In the genomic region with DNA sequence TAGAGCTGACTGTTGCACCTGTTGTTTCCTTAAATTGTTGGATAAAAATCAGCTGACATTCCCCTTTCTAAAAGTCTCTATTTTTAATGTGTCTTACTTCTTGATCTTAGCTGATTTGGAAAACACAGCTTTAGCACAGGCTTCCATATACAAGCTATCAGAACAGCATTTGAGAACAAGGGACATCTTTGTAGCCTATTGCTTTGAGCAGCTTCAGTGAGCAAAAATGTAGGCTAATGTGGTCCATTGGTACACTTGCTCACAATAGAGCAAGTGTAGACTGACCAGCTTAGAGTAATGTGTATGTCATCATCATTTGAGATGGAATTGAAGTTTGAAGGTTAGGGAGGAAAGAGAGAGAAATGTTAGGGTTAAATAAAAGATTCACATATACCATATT, we compare ENCODE assay signal across 27 cellular contexts.
"Had no signal": no experiment of that assay in that cellular context is flagged by ENCODE, and none has a peak within 500 bp of the region (broad histone marks: within the 10 kb centered on the region; RNA-seq: fewer than 3 reads in every experiment).

No MANE protein-coding gene starts in this region.

- H3K4me1 ChIP-seq: uterus had no signal

- H3K9me3 ChIP-seq: gastrocnemius medialis, pancreas, psoas muscle, thyroid gland, upper lobe of left lung, uterus had no signal

- DNase-seq: central memory CD4-positive, alpha-beta T cell; cortex of kidney; effector memory CD4-positive, alpha-beta T cell; gastrocnemius medialis; glutamatergic neuron; immature natural killer cell; kidney; left colon; left ventricle myocardium superior; mesendoderm; occipital lobe; pancreas; psoas muscle; retina; stimulated activated CD4-positive, alpha-beta T cell treated with anti-CD3 and anti-CD28 coated beads, Interleukin-2, amount 100 ng/mL, for 24 hours; stimulated activated CD4-positive, alpha-beta T cell treated with anti-CD3 and anti-CD28 coated beads, Interleukin-4, amount 100 ng/mL, for 4 hours; stimulated activated naive B cell treated with anti-CD40 and anti-IgM and Interleukin-4, amounts not matched to agents 10 μg/mL and 1 μg/mL and 100 μg/mL, for 72 hours; stimulated activated naive CD8-positive, alpha-beta T cell treated with anti-CD3 and anti-CD28 coated beads, Interleukin-15, amount 100 ng/mL, for 72 hours; thyroid gland; upper lobe of left lung; uterus had no signal

- H3K36me3 ChIP-seq: pancreas, thyroid gland, upper lobe of left lung, uterus had no signal

- ATAC-seq: esophagus mucosa; gastrocnemius medialis; left colon; left ventricle myocardium superior; natural killer cell treated with Interleukin-12 subunit alpha and Interleukin-12 subunit beta and Interleukin-15 and Interleukin-18, amount 100 ng/mL, for 72 hours; pancreas; psoas muscle; sciatic nerve; stimulated activated naive B cell treated with anti-CD40 and anti-IgM and Interleukin-4, amounts not matched to agents 10 μg/mL and 1 μg/mL and 100 μg/mL, for 72 hours; stimulated activated naive CD8-positive, alpha-beta T cell treated with anti-CD3 and anti-CD28 coated beads, Interleukin-15, amount 100 ng/mL, for 72 hours had no signal

- FAIRE-seq: endometrium, kidney, pancreas had no signal

- H3K4me3 ChIP-seq: gastrocnemius medialis, lung, pancreas, psoas muscle, skin epidermis, thyroid gland, upper lobe of left lung, uterus had no signal

- H3K27me3 ChIP-seq: gastrocnemius medialis, pancreas, thyroid gland, upper lobe of left lung, uterus had no signal

- H3K27ac ChIP-seq: gastrocnemius medialis, pancreas, psoas muscle, thyroid gland, upper lobe of left lung, uterus had no signal
